8 cellular contexts compared by ENCODE assay signal in the genomic region with DNA sequence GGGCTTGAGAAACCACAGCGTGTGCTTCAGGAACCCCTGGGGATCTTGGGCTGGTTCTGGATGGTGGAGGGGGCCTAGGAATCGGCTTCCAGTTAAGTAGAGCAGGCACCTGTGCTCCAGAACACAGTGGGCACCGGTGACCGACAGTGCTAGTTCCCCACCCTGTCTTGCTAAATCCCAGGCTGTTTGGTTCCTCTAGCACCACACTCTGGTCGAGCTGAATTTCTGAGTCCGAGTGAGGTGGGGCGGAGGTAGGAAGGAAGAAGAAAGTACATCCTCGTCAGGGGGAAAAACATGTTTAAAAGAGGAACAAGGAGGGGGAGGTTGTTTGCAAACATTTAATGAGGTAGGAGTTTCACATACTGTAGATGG. TPM values are rescaled to one million over a fixed set of nuclear protein-coding genes. Genes with fewer than 3 reads are reported as not detected.
DNase-seq lines count a peak whose midpoint lies in the region; ATAC-seq and TF ChIP-seq lines count a peak whose summit lies in the region.

No MANE protein-coding gene starts in this region.

- CTCF ChIA-PET in SK-N-SH (lab: Yijun Ruan, JAX) = interaction anchor here (1.0 kb wide), 2 partner anchors 15 to 36 kb away, joined by 3 to 4 read pairs; no protein-coding TSS in a partner anchor
- CTCF ChIA-PET in PC-9 (lab: Charles Lee) = interaction anchor here (0.6 to 1.4 kb wide), 2 partner anchors 26 to 435 kb away, joined by 3 to 4 read pairs; no protein-coding TSS in a partner anchor

- H3F3A ChIP-seq in SK-N-SH (replicated peaks; ENCODE audit: insufficient read depth) = peaks cover 13% of the 10 kb centered on the region
- peaks cover 68% of the 10 kb centered on the region for H3F3A ChIP-seq in PC-9 (ENCODE audit: insufficient read depth, low read depth)

- H3K9me2 ChIP-seq in SK-N-SH = no peaks in the 10 kb centered on the region
- H3K9me2 ChIP-seq in PC-9 (ENCODE audit: insufficient read depth) = no peaks in the 10 kb centered on the region

- H3K9ac ChIP-seq in SK-N-SH = peak overlapping the region; percentile 44; the same call in 1 of the 2 replicates

- peaks cover 20% of the 10 kb centered on the region for H3K79me2 ChIP-seq in SK-N-SH (ENCODE audit: insufficient read depth)
- peaks cover 92% of the 10 kb centered on the region for H3K79me2 ChIP-seq in PC-9 (ENCODE audit: low read depth)

- no peak overlapping the region for H3K4me3 ChIP-seq in SK-N-SH (ENCODE audit: low read depth in 2 of 2, low read length in 1 of 2)
- H3K4me3 ChIP-seq in PC-9 = no peak overlapping the region

- peaks cover 43% of the 10 kb centered on the region for H3K4me1 Mint-ChIP-seq in endothelial cell (ENCODE audit: unreplicated experiment)

- H3K27me3 Mint-ChIP-seq in endothelial cell (ENCODE audit: unreplicated experiment) = peaks cover 14% of the 10 kb centered on the region

- WGBS in SK-N-SH (ENCODE audit: low lambda C conversion rate) = 82% methylated on average over 8 of the region's 8 CpGs

- peak overlapping the region; percentile 53 for H3K27ac Mint-ChIP-seq in endothelial cell (ENCODE audit: unreplicated experiment)

- no peak for TF ChIP-seq EP300 in SK-N-SH (IDR thresholded peaks at IDR 0.05; ENCODE audit: borderline replicate concordance in 1 of 2, low read depth in 1 of 2, low read length in 1 of 2)

- POLR2A ChIA-PET in SK-N-SH (lab: Yijun Ruan, JAX) = no interaction called here
- POLR2A ChIA-PET in PC-9 (lab: Charles Lee; ENCODE audit: unreplicated experiment) = interaction anchor here (0.6 to 0.7 kb wide), 3 partner anchors 114 to 221 kb away, joined by 3 to 7 read pairs (median 4); no protein-coding TSS in a partner anchor

- no peak overlapping the region for H3K4me3 Mint-ChIP-seq in endothelial cell (ENCODE audit: unreplicated experiment)

- H3K27ac ChIP-seq in SK-N-SH (ENCODE audit: low read depth in 2 of 2, low read length in 1 of 2) (peak overlapping the region; percentile 70 to 75), PC-9 (peak overlapping the region; percentile 77)

- peaks cover 4% of the 10 kb centered on the region for H3K36me3 Mint-ChIP-seq in endothelial cell (ENCODE audit: low read depth, unreplicated experiment)

- DNase-seq in SK-N-SH (no peak), PC-9 (no peak), endothelial cell (ENCODE audit: low spot score) (no peak), medulla oblongata (ENCODE audit: extremely low spot score) (no peak), retina (no peak)
- DNase-seq in stimulated activated CD8-positive, alpha-beta memory T cell treated with anti-CD3 and anti-CD28 coated beads, Interleukin-4, amount 100 ng/mL, for 48 hours = peak; percentile 51

- H4K20me1 ChIP-seq in SK-N-SH (ENCODE audit: insufficient read depth) (no peaks in the 10 kb centered on the region), PC-9 (ENCODE audit: insufficient read depth) (no peaks in the 10 kb centered on the region; the same call in 1 of the 2 replicates)

- H3K9me3 ChIP-seq in SK-N-SH (no peaks in the 10 kb centered on the region), PC-9 (ENCODE audit: insufficient read depth, low read depth) (no peaks in the 10 kb centered on the region)

- peak overlapping the region; percentile 62 for H3K4me2 ChIP-seq in SK-N-SH
- H3K4me2 ChIP-seq in PC-9 = peak overlapping the region; percentile 66

- ATAC-seq in SK-N-SH treated with all-trans-retinoic acid at 6 μM for 48 hours (no peak), HG02763 (IDR thresholded peaks at IDR 0.05; ENCODE audit: unreplicated experiment) (peak; percentile 16)

- H3K27me3 ChIP-seq in SK-N-SH (ENCODE audit: insufficient read depth) (no peaks in the 10 kb centered on the region), PC-9 (ENCODE audit: insufficient read depth, low read depth) (no peaks in the 10 kb centered on the region)

- no peak overlapping the region for H2AFZ ChIP-seq in SK-N-SH (ENCODE audit: low read depth)
- H2AFZ ChIP-seq in PC-9 = no peak overlapping the region

- H3K9me3 Mint-ChIP-seq in endothelial cell (ENCODE audit: unreplicated experiment) = no peaks in the 10 kb centered on the region

- TF ChIP-seq RAD21 in SK-N-SH (IDR thresholded peaks at IDR 0.05; ENCODE audit: low read length) = no peak

- TF ChIP-seq CTCF in SK-N-SH (IDR thresholded peaks at IDR 0.05) = no peak
- TF ChIP-seq CTCF in PC-9 (conservative IDR thresholded peaks at IDR 0.05) = no peak
- no peak for TF ChIP-seq CTCF in endothelial cell (IDR thresholded peaks at IDR 0.05; ENCODE audit: unreplicated experiment)

- H3K36me3 ChIP-seq in SK-N-SH (replicated peaks in 1 of 2; ENCODE audit: control insufficient read depth in 1 of 2, insufficient read depth in 2 of 2, low read length in 1 of 2) (peaks cover 0 to 4% of the 10 kb centered on the region in 2 experiments), PC-9 (ENCODE audit: low read depth) (no peaks in the 10 kb centered on the region; the same call in 1 of the 2 replicates)

- intact Hi-C loops in PC-9 (cut with micrococcal nuclease; ENCODE audit: unreplicated experiment) = loop anchor here (5.0 kb wide), 1 partner anchor 59 kb away; no protein-coding TSS in a partner anchor

- peaks cover 30 to 61% of the 10 kb centered on the region in 2 experiments; a peak in 3 of 4 replicates for H3K4me1 ChIP-seq in SK-N-SH (ENCODE audit: control insufficient read depth in 1 of 2, insufficient read depth in 2 of 2, low read depth in 1 of 2, low read length in 1 of 2)
- H3K4me1 ChIP-seq in PC-9 (replicated peaks; ENCODE audit: insufficient read depth) = peaks cover 95% of the 10 kb centered on the region

- BruUV-seq in PC-9 (replicated peaks; lab: Mats Ljungman, UMichigan) = no TSS peak

TF ChIP-seq in SK-N-SH, 30 proteins besides CTCF, POLR2A, EP300 and RAD21 (continues in another document):
- no peak for TF ChIP-seq JUND (IDR thresholded peaks at IDR 0.05)
- no peak for TF ChIP-seq USF1 (IDR thresholded peaks at IDR 0.05; ENCODE audit: borderline replicate concordance, low read depth)
- TF ChIP-seq FOXJ3 (CRISPR knock-in tag; IDR thresholded peaks at IDR 0.05) = no peak
- TF ChIP-seq SMC3 (IDR thresholded peaks at IDR 0.05; ENCODE audit: low read depth, low read length) = no peak

TF ChIP-seq in SK-N-SH treated with all-trans-retinoic acid at 6 μM for 48 hours, 23 proteins besides CTCF, POLR2A, EP300 and RAD21:
- TF ChIP-seq ZFP3 (CRISPR knock-in tag; IDR thresholded peaks at IDR 0.05) = no peak
- TF ChIP-seq ISL1 (CRISPR knock-in tag; IDR thresholded peaks at IDR 0.05) = no peak
- no peak for TF ChIP-seq RARB (CRISPR knock-in tag; IDR thresholded peaks at IDR 0.05)
- no peak for TF ChIP-seq TOX (CRISPR knock-in tag; IDR thresholded peaks at IDR 0.05; ENCODE audit: borderline replicate concordance)
- no peak for TF ChIP-seq ZNF8 (CRISPR knock-in tag; IDR thresholded peaks at IDR 0.05)
- no peak for TF ChIP-seq ZFP30 (CRISPR knock-in tag; IDR thresholded peaks at IDR 0.05)
- TF ChIP-seq, protein P1, sequence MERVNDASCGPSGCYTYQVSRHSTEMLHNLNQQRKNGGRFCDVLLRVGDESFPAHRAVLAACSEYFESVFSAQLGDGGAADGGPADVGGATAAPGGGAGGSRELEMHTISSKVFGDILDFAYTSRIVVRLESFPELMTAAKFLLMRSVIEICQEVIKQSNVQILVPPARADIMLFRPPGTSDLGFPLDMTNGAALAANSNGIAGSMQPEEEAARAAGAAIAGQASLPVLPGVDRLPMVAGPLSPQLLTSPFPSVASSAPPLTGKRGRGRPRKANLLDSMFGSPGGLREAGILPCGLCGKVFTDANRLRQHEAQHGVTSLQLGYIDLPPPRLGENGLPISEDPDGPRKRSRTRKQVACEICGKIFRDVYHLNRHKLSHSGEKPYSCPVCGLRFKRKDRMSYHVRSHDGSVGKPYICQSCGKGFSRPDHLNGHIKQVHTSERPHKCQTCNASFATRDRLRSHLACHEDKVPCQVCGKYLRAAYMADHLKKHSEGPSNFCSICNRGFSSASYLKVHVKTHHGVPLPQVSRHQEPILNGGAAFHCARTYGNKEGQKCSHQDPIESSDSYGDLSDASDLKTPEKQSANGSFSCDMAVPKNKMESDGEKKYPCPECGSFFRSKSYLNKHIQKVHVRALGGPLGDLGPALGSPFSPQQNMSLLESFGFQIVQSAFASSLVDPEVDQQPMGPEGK (CRISPR knock-in tag; IDR thresholded peaks at IDR 0.05; ENCODE audit: borderline replicate concordance) = no peak
- no peak for TF ChIP-seq ZC3H10 (CRISPR knock-in tag; IDR thresholded peaks at IDR 0.05)
- no peak for TF ChIP-seq PPARA (CRISPR knock-in tag; IDR thresholded peaks at IDR 0.05; ENCODE audit: borderline replicate concordance)
- TF ChIP-seq ARNTL (CRISPR knock-in tag; IDR thresholded peaks at IDR 0.05; ENCODE audit: borderline replicate concordance, low read depth) = no peak
- TF ChIP-seq, protein P2, sequence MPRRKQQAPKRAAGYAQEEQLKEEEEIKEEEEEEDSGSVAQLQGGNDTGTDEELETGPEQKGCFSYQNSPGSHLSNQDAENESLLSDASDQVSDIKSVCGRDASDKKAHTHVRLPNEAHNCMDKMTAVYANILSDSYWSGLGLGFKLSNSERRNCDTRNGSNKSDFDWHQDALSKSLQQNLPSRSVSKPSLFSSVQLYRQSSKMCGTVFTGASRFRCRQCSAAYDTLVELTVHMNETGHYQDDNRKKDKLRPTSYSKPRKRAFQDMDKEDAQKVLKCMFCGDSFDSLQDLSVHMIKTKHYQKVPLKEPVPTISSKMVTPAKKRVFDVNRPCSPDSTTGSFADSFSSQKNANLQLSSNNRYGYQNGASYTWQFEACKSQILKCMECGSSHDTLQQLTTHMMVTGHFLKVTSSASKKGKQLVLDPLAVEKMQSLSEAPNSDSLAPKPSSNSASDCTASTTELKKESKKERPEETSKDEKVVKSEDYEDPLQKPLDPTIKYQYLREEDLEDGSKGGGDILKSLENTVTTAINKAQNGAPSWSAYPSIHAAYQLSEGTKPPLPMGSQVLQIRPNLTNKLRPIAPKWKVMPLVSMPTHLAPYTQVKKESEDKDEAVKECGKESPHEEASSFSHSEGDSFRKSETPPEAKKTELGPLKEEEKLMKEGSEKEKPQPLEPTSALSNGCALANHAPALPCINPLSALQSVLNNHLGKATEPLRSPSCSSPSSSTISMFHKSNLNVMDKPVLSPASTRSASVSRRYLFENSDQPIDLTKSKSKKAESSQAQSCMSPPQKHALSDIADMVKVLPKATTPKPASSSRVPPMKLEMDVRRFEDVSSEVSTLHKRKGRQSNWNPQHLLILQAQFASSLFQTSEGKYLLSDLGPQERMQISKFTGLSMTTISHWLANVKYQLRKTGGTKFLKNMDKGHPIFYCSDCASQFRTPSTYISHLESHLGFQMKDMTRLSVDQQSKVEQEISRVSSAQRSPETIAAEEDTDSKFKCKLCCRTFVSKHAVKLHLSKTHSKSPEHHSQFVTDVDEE (CRISPR knock-in tag; IDR thresholded peaks at IDR 0.05) = no peak
- no peak for TF ChIP-seq ESRRG (CRISPR knock-in tag; IDR thresholded peaks at IDR 0.05)

RNA-seq across cellular contexts. Expression of gene SLC6A6, which starts 29.1 kb away (rescaled TPM):
- 19.1 and 22.0 TPM in 2 replicates for polyA plus RNA-seq in SK-N-SH (2012; rRNA removed)
- polyA plus RNA-seq in SK-N-SH (2012; cell fraction: cytosol; rRNA removed) = 13.1 and 16.4 TPM in 2 replicates
- 30.9 and 43.9 TPM in 2 replicates for polyA plus RNA-seq in SK-N-SH (2012; cell fraction: nucleus; rRNA removed)
- total RNA-seq in PC-9 (2021) (84.9 and 122 TPM in 2 replicates), endothelial cell (ENCODE audit: unreplicated experiment) (46.3 TPM)
